14 cellular contexts compared by ENCODE assay signal in genomic region chr2:20625491-20625919, GRCh38. TPM values are rescaled to one million over a fixed set of nuclear protein-coding genes. Genes with fewer than 3 reads are reported as not detected.
DNase-seq lines count a peak whose midpoint lies in the region; ATAC-seq and TF ChIP-seq lines count a peak whose summit lies in the region.
"Had no signal": no experiment of that assay in that cellular context is flagged by ENCODE, and none has a peak within 500 bp of the region (broad histone marks: within the 10 kb centered on the region; RNA-seq: fewer than 3 reads in every experiment).

No MANE protein-coding gene starts in this region.

- H2AK5ac ChIP-seq in IMR-90 (ENCODE audit: low read depth, low read length): no peak overlapping the region

- POLR2A ChIA-PET in IMR-90 (lab: Charles Lee; ENCODE audit: unreplicated experiment): no interaction called here

- in situ Hi-C loops in IMR-90 (cut with MboI; ENCODE audit: low sequenced_read_pairs): no loop called here

- H3K27me3 ChIP-seq in IMR-90 (ENCODE audit: control insufficient read depth, insufficient read depth, low read length) (no peaks in the 10 kb centered on the region), skeletal muscle tissue (ENCODE audit: control insufficient read depth in 3 of 3, insufficient read depth in 3 of 3, low read length in 3 of 3) (peaks cover 0 to 6% (median 0%) of the 10 kb centered on the region in 3 donors)
- H3K27me3 ChIP-seq: neutrophil had no signal

- intact Hi-C loops in IMR-90 (cut with micrococcal nuclease): no loop called here

- H3K4me3 ChIP-seq in IMR-90 (ENCODE audit: insufficient read depth, low read depth, low read length) (no peak overlapping the region), skeletal muscle tissue (ENCODE audit: low read length in 3 of 3) (no peak overlapping the region)
- H3K4me3 ChIP-seq: GM23338 had no signal

- dilution Hi-C loops in IMR-90 (cut with HindIII; ENCODE audit: low sequenced_read_pairs, unreplicated experiment): loop anchor here (25.0 kb wide), 1 partner anchor 238 kb away; no protein-coding TSS in a partner anchor

- CTCF ChIA-PET in IMR-90 (lab: Yijun Ruan, JAX): no interaction called here

- no peak for TF ChIP-seq CTCF in IMR-90 (conservative IDR thresholded peaks at IDR 0.05; ENCODE audit: low read depth, low read length)

- H3K9ac ChIP-seq in IMR-90 (ENCODE audit: low read depth, low read length) (no peak overlapping the region), skeletal muscle tissue (ENCODE audit: low read depth in 1 of 3, low read length in 3 of 3) (peak overlapping the region in 2 of 3 donors; percentile 21 to 62)

- no peak overlapping the region for H4K5ac ChIP-seq in IMR-90 (ENCODE audit: low read depth, low read length)

- TF ChIP-seq POLR2A in IMR-90 (IDR thresholded peaks at IDR 0.05; ENCODE audit: low read depth, low read length): no peak

- WGBS in IMR-90 (ENCODE audit: extremely low coverage in 2 of 2, insufficient read length in 1 of 2), 2 experiments: no CpG with 5 or more reads among the region's 9 CpGs

- no peak overlapping the region for H4K8ac ChIP-seq in IMR-90 (ENCODE audit: low read depth in 2 of 2, low read length in 2 of 2)

- no peak overlapping the region for H3K56ac ChIP-seq in IMR-90 (ENCODE audit: extremely low read depth, insufficient read depth, low read length)

- no peak overlapping the region for H3K18ac ChIP-seq in IMR-90 (ENCODE audit: low read depth, low read length)

- no peak overlapping the region for H2BK15ac ChIP-seq in IMR-90 (ENCODE audit: low read depth, low read length)

- H3K9me1 ChIP-seq in IMR-90 (ENCODE audit: insufficient read depth, low read length): no peaks in the 10 kb centered on the region

- no peak overlapping the region for H3K14ac ChIP-seq in IMR-90 (replicated peaks; ENCODE audit: low read depth, low read length)

- no peak overlapping the region for H3K27ac ChIP-seq in IMR-90 (ENCODE audit: insufficient read depth, low read length)
- H3K27ac ChIP-seq in caudate nucleus (ENCODE audit: low read depth, low read length): peak overlapping the region; percentile 76
- peak overlapping the region; percentile 55 for H3K27ac ChIP-seq in skeletal muscle tissue (ENCODE audit: low read depth, low read length)
- H3K27ac ChIP-seq: neutrophil had no signal

- H3K4me2 ChIP-seq in IMR-90 (ENCODE audit: low read depth, low read length): no peak overlapping the region
- H3K4me2 ChIP-seq: GM23338 had no signal

- H3K23ac ChIP-seq in IMR-90 (ENCODE audit: low read depth, low read length): no peak overlapping the region

- no peak overlapping the region for H2BK20ac ChIP-seq in IMR-90 (ENCODE audit: low read depth, low read length)

- H2AFZ ChIP-seq in IMR-90 (replicated peaks; ENCODE audit: low read length, poor library complexity): no peak overlapping the region
- H2AFZ ChIP-seq: GM23338 had no signal

- TF ChIP-seq RAD21 in IMR-90 (IDR thresholded peaks at IDR 0.05; ENCODE audit: low read length): no peak

- ATAC-seq in IMR-90 (ENCODE audit: low read depth) (no peak), left lobe of liver (peak; percentile 17), GM19452 (IDR thresholded peaks at IDR 0.05; ENCODE audit: unreplicated experiment) (no peak), HG03045 (IDR thresholded peaks at IDR 0.05; ENCODE audit: unreplicated experiment) (no peak)
- ATAC-seq in stimulated activated naive CD8-positive, alpha-beta T cell treated with anti-CD3 and anti-CD28 coated beads, Interleukin-15, Interleukin-2, amounts not matched to agents 100 U/mL and 50 U/mL, for 24 hours: no peak
- ATAC-seq: activated CD4-positive, alpha-beta T cell treated with anti-CD3 and anti-CD28 coated beads for 36 hours; CD8-positive, alpha-beta T cell; GM23338; stimulated activated naive CD8-positive, alpha-beta T cell treated with anti-CD3 and anti-CD28 coated beads, Interleukin-15, amount 100 ng/mL, for 72 hours had no signal

- no peak overlapping the region for H3K4ac ChIP-seq in IMR-90 (ENCODE audit: low read depth, low read length)

- no peak overlapping the region for H2BK5ac ChIP-seq in IMR-90 (ENCODE audit: low read depth, low read length, poor library complexity, severe bottlenecking)

- no peak overlapping the region for H4K91ac ChIP-seq in IMR-90 (ENCODE audit: insufficient read depth, low read depth, low read length)

- BruUV-seq in IMR-90 (replicated peaks; lab: Mats Ljungman, UMichigan): no TSS peak

- H3K9me3 ChIP-seq in IMR-90 (ENCODE audit: control insufficient read depth, insufficient read depth, low read length) (no peaks in the 10 kb centered on the region), skeletal muscle tissue (ENCODE audit: control insufficient read depth in 3 of 3, low read length in 3 of 3) (no peaks in the 10 kb centered on the region)
- H3K9me3 ChIP-seq: neutrophil had no signal

- H4K20me1 ChIP-seq in IMR-90 (ENCODE audit: insufficient read depth, low read length): no peaks in the 10 kb centered on the region

- H2AK9ac ChIP-seq in IMR-90 (replicated peaks; ENCODE audit: low read depth, low read length, poor library complexity): peak overlapping the region; percentile 35

- peaks cover 2% of the 10 kb centered on the region; the same call in 1 of the 2 replicates for H3K4me1 ChIP-seq in IMR-90 (ENCODE audit: control insufficient read depth, insufficient read depth, low read length)
- peaks cover 39 to 56% (median 55%) of the 10 kb centered on the region in 3 donors for H3K4me1 ChIP-seq in skeletal muscle tissue (ENCODE audit: control insufficient read depth in 3 of 3, insufficient read depth in 3 of 3, low read length in 3 of 3)

- no peak overlapping the region for H2BK120ac ChIP-seq in IMR-90 (ENCODE audit: low read depth, low read length)

- no peak for DNase-seq in IMR-90
- no peak for DNase-seq in caudate nucleus (lab: John Stamatoyannopoulos, UW)
- DNase-seq in left lobe of liver (ENCODE audit: low spot score): no peak
- no peak for DNase-seq in DMS 273 treated with DMSO at 0.1 percent for 48 hours (lab: John Stamatoyannopoulos, UW)
- no peak for DNase-seq in stimulated activated naive CD8-positive, alpha-beta T cell treated with anti-CD3 and anti-CD28 coated beads, Interleukin-15, Interleukin-2, amounts not matched to agents 100 U/mL and 50 U/mL, for 24 hours
- DNase-seq: activated CD4-positive, alpha-beta T cell treated with anti-CD3 and anti-CD28 coated beads for 36 hours; CD8-positive, alpha-beta T cell; stimulated activated CD4-positive, alpha-beta T cell treated with anti-CD3 and anti-CD28 coated beads, Interleukin-4, amount 100 ng/mL, for 1 hour; stimulated activated naive CD8-positive, alpha-beta T cell treated with anti-CD3 and anti-CD28 coated beads, Interleukin-15, amount 100 ng/mL, for 72 hours had no signal

- H3K36me3 ChIP-seq in IMR-90 (ENCODE audit: control insufficient read depth, insufficient read depth, low read length): peaks cover 33% of the 10 kb centered on the region
- peaks cover 18 to 34% (median 27%) of the 10 kb centered on the region in 3 donors for H3K36me3 ChIP-seq in skeletal muscle tissue (ENCODE audit: control insufficient read depth in 3 of 3, insufficient read depth in 3 of 3, low read length in 3 of 3)

- no peaks in the 10 kb centered on the region for H3K79me1 ChIP-seq in IMR-90 (ENCODE audit: low read depth in 1 of 2, low read length in 2 of 2)

TF ChIP-seq in IMR-90, 13 proteins besides CTCF, POLR2A, EP300 and RAD21:
- no peak for TF ChIP-seq MXI1 (IDR thresholded peaks at IDR 0.05; ENCODE audit: borderline replicate concordance, low read depth, low read length)
- TF ChIP-seq FOS (IDR thresholded peaks at IDR 0.05; ENCODE audit: low read depth, low read length): no peak
- no peak for TF ChIP-seq MAZ (IDR thresholded peaks at IDR 0.05; ENCODE audit: borderline replicate concordance, low read depth, low read length)
- no peak for TF ChIP-seq RCOR1 (IDR thresholded peaks at IDR 0.05; ENCODE audit: insufficient replicate concordance, low read length)
- no peak for TF ChIP-seq BHLHE40 (IDR thresholded peaks at IDR 0.05; ENCODE audit: low read depth, low read length)
- no peak for TF ChIP-seq USF2 (IDR thresholded peaks at IDR 0.05; ENCODE audit: low read depth, low read length)
- TF ChIP-seq MAFK (IDR thresholded peaks at IDR 0.05; ENCODE audit: low read depth, low read length): no peak
- TF ChIP-seq NFE2L2 (IDR thresholded peaks at IDR 0.05; ENCODE audit: low read depth, low read length): no peak
- TF ChIP-seq RFX5 (IDR thresholded peaks at IDR 0.05; ENCODE audit: low read depth, low read length): no peak
- TF ChIP-seq CEBPB (IDR thresholded peaks at IDR 0.05; ENCODE audit: low read depth, low read length): no peak

RNA-seq across cellular contexts. Expression of gene HS1BP3, which starts 25.4 kb away (rescaled TPM):
- total RNA-seq in IMR-90 (2012; rRNA removed): 9.0 and 10.3 TPM in 2 replicates
- 13.6 and 14.8 TPM in 2 replicates for polyA plus RNA-seq in IMR-90 (2012; rRNA removed)
- 12.6 and 13.7 TPM in 2 replicates for polyA plus RNA-seq in IMR-90 (2012; cell fraction: cytosol; rRNA removed)
- 34.4 and 38.9 TPM in 2 replicates for polyA plus RNA-seq in IMR-90 (2012; cell fraction: nucleus; rRNA removed; ENCODE audit: low replicate concordance)
- total RNA-seq in left lobe of liver: 20.1 TPM
- 10.4 TPM for total RNA-seq in skeletal muscle tissue

RNA-seq across cellular contexts. Expression of gene GDF7, which starts 41.4 kb away (rescaled TPM):
- total RNA-seq in IMR-90 (2012; rRNA removed) (under 0.01 TPM in 2 replicates), left lobe of liver (3.5 TPM), skeletal muscle tissue (0.52 TPM)
- 0.02 TPM in 1 of 2 replicates, not detected in the other for polyA plus RNA-seq in IMR-90 (2012; rRNA removed)
- under 0.01 and 0.01 TPM in 2 replicates for polyA plus RNA-seq in IMR-90 (2012; cell fraction: cytosol; rRNA removed)
- polyA plus RNA-seq in IMR-90 (2012; cell fraction: nucleus; rRNA removed; ENCODE audit: low replicate concordance): 0.03 and 0.10 TPM in 2 replicates
